ENCODE assay signal across 26 cellular contexts in genomic region chrX:95367286-95367685, GRCh38.
"Had no signal": no experiment of that assay in that cellular context is flagged by ENCODE, and none has a peak within 500 bp of the region (broad histone marks: within the 10 kb centered on the region; RNA-seq: fewer than 3 reads in every experiment).

No MANE protein-coding gene starts in this region.

- ATAC-seq: stimulated activated effector memory CD8-positive, alpha-beta T cell treated with anti-CD3 and anti-CD28 coated beads, Interleukin-12 subunit alpha, Interleukin-12 subunit beta, amount 100 ng/mL, for 72 hours; stimulated activated memory B cell treated with anti-CD40 and anti-IgM and Interleukin-4, amounts not matched to agents 10 μg/mL and 1 μg/mL and 100 μg/mL, for 72 hours; stimulated activated naive B cell treated with anti-CD40 and anti-IgM and Interleukin-4, amounts not matched to agents 10 μg/mL and 1 μg/mL and 100 μg/mL, for 72 hours; stimulated activated naive CD8-positive, alpha-beta T cell treated with anti-CD3 and anti-CD28 coated beads, Interleukin-15, amount 100 ng/mL, for 72 hours; stimulated activated naive CD8-positive, alpha-beta T cell treated with anti-CD3 and anti-CD28 coated beads, Interleukin-15, Interleukin-2, amounts not matched to agents 100 U/mL and 50 U/mL, for 24 hours had no signal

- H3K9me3 ChIP-seq: stomach, suprapubic skin, testis, thoracic aorta, thyroid gland, tibial artery, tibial nerve, transverse colon, upper lobe of left lung, upper lobe of right lung, uterus, vagina had no signal

- H3K27me3 ChIP-seq: stomach, suprapubic skin, testis, thyroid gland, tibial artery, tibial nerve, transverse colon, upper lobe of left lung, upper lobe of right lung, uterus, vagina had no signal

- H3K36me3 ChIP-seq: stomach, suprapubic skin, thoracic aorta, thyroid gland, tibial artery, tibial nerve, transverse colon, upper lobe of left lung, upper lobe of right lung, uterus, vagina had no signal

- H3K4me1 ChIP-seq: stomach, suprapubic skin, testis, thyroid gland, tibial artery, tibial nerve, transverse colon, upper lobe of left lung, upper lobe of right lung, uterus, vagina had no signal

- DNase-seq: stimulated activated CD4-positive, alpha-beta T cell treated with anti-CD3 and anti-CD28 coated beads, Interleukin-2, amount 100 ng/mL, for 48 hours; stimulated activated CD4-positive, alpha-beta T cell treated with anti-CD3 and anti-CD28 coated beads, Interleukin-4, amount 100 ng/mL, for 1 hour; stimulated activated CD4-positive, alpha-beta T cell treated with anti-CD3 and anti-CD28 coated beads, Interleukin-4, amount 100 ng/mL, for 24 hours; stimulated activated CD4-positive, alpha-beta T cell treated with anti-CD3 and anti-CD28 coated beads, Interleukin-4, amount 100 ng/mL, for 4 hours; stimulated activated CD8-positive, alpha-beta memory T cell treated with anti-CD3 and anti-CD28 coated beads, Interleukin-4, amount 100 ng/mL, for 48 hours; stimulated activated naive B cell treated with anti-CD40 and anti-IgM and Interleukin-4, amounts not matched to agents 10 μg/mL and 1 μg/mL and 100 μg/mL, for 72 hours; stimulated activated naive CD4-positive, alpha-beta T cell; stimulated activated naive CD4-positive, alpha-beta T cell treated with Interleukin-2 at 50 U/mL for 16 hours; stimulated activated naive CD8-positive, alpha-beta T cell treated with anti-CD3 and anti-CD28 coated beads, Interleukin-15, amount 100 ng/mL, for 72 hours; stimulated activated naive CD8-positive, alpha-beta T cell treated with anti-CD3 and anti-CD28 coated beads, Interleukin-15, Interleukin-2, amounts not matched to agents 100 U/mL and 50 U/mL, for 24 hours; stomach; substantia nigra; testis; thyroid gland; tibial artery; transverse colon; trophoblast cell; upper lobe of right lung; uterus had no signal

- H3K4me3 ChIP-seq: stomach, suprapubic skin, testis, thoracic aorta, thyroid gland, tibial artery, tibial nerve, transverse colon, upper lobe of left lung, upper lobe of right lung, uterus, vagina had no signal

- H3K27ac ChIP-seq: stomach, suprapubic skin, testis, thoracic aorta, thyroid gland, tibial artery, tibial nerve, transverse colon, upper lobe of left lung, upper lobe of right lung, uterus, vagina had no signal
